In genomic region chr3:128844502-128844901, GRCh38 we compare ENCODE assay signal across 13 cellular contexts. TPM values are rescaled to one million over a fixed set of nuclear protein-coding genes. Genes with fewer than 3 reads are reported as not detected.
A peak's percentile ranks its signal among the peaks of the same experiment; 100 is the strongest.
DNase-seq lines count a peak whose midpoint lies in the region; ATAC-seq and TF ChIP-seq lines count a peak whose summit lies in the region.
"Had no signal": no experiment of that assay in that cellular context is flagged by ENCODE, and none has a peak within 500 bp of the region (broad histone marks: within the 10 kb centered on the region; RNA-seq: fewer than 3 reads in every experiment).

No MANE protein-coding gene starts in this region.

- intact Hi-C loops in spleen (cut with DNase I; ENCODE audit: low total_unique reads): no loop called here

- H3K27ac ChIP-seq in spleen: no peak overlapping the region
- H3K27ac ChIP-seq: RWPE1 had no signal

- H3K27me3 ChIP-seq in spleen (replicated peaks in 1 of 7): no peaks in the 10 kb centered on the region

- POLR2A ChIA-PET in T-cell (lab: Charles Lee): no interaction called here

- WGBS in spleen, 5 donors: 89 to 95% (median 91%) methylated on average over 5 to 6 of the region's 6 CpGs

- H3K27ac Mint-ChIP-seq in activated naive CD4-positive, alpha-beta T cell treated with anti-CD3 and anti-CD28 coated beads, Interleukin-2, amount 50 U/mL, for 24 hours: no peak overlapping the region
- no peak overlapping the region for H3K27ac Mint-ChIP-seq in activated naive CD4-positive, alpha-beta T cell treated with anti-CD3 and anti-CD28 coated beads, Interleukin-2, amount 10 ng/mL, durations not matched to agents 7 days and 5 days
- H3K27ac Mint-ChIP-seq in T-cell: peak overlapping the region in 1 of 2 donors; percentile 13

- H3K4me1 ChIP-seq in spleen: peaks cover 6 to 28% (median 20%) of the 10 kb centered on the region in 6 donors

- no peak for TF ChIP-seq CTCF in spleen (IDR thresholded peaks at IDR 0.05 in 8 of 11, conservative IDR thresholded peaks at IDR 0.05 in 3 of 11)

- H3K27me3 Mint-ChIP-seq in activated naive CD4-positive, alpha-beta T cell treated with anti-CD3 and anti-CD28 coated beads, Interleukin-2, amount 50 U/mL, for 24 hours: no peaks in the 10 kb centered on the region
- H3K27me3 Mint-ChIP-seq in activated naive CD4-positive, alpha-beta T cell treated with anti-CD3 and anti-CD28 coated beads, Interleukin-2, amount 10 ng/mL, durations not matched to agents 7 days and 5 days: peaks cover 14% of the 10 kb centered on the region
- H3K27me3 Mint-ChIP-seq in T-cell: no peaks in the 10 kb centered on the region
- H3K27me3 Mint-ChIP-seq: IgD-negative memory B cell had no signal

- H3K4me3 ChIP-seq in spleen: no peak overlapping the region

- peaks cover 15% of the 10 kb centered on the region for H3K4me1 Mint-ChIP-seq in activated naive CD4-positive, alpha-beta T cell treated with anti-CD3 and anti-CD28 coated beads, Interleukin-2, amount 50 U/mL, for 24 hours
- H3K4me1 Mint-ChIP-seq in activated naive CD4-positive, alpha-beta T cell treated with anti-CD3 and anti-CD28 coated beads, Interleukin-2, amount 10 ng/mL, durations not matched to agents 7 days and 5 days: peaks cover 14% of the 10 kb centered on the region
- peaks cover 13 to 17% (median 14%) of the 10 kb centered on the region in 3 donors for H3K4me1 Mint-ChIP-seq in T-cell

- peak overlapping the region; percentile 80 for H3K4me3 Mint-ChIP-seq in activated naive CD4-positive, alpha-beta T cell treated with anti-CD3 and anti-CD28 coated beads, Interleukin-2, amount 50 U/mL, for 24 hours
- H3K4me3 Mint-ChIP-seq in activated naive CD4-positive, alpha-beta T cell treated with anti-CD3 and anti-CD28 coated beads, Interleukin-2, amount 10 ng/mL, durations not matched to agents 7 days and 5 days: no peak overlapping the region
- peak overlapping the region in 2 of 3 donors; percentile 80 to 83 for H3K4me3 Mint-ChIP-seq in T-cell

- no peaks in the 10 kb centered on the region for H3K36me3 Mint-ChIP-seq in activated naive CD4-positive, alpha-beta T cell treated with anti-CD3 and anti-CD28 coated beads, Interleukin-2, amount 50 U/mL, for 24 hours
- no peaks in the 10 kb centered on the region for H3K36me3 Mint-ChIP-seq in activated naive CD4-positive, alpha-beta T cell treated with anti-CD3 and anti-CD28 coated beads, Interleukin-2, amount 10 ng/mL, durations not matched to agents 7 days and 5 days
- no peaks in the 10 kb centered on the region for H3K36me3 Mint-ChIP-seq in T-cell
- H3K36me3 Mint-ChIP-seq: IgD-negative memory B cell had no signal

- DNase-seq in activated naive CD4-positive, alpha-beta T cell treated with anti-CD3 and anti-CD28 coated beads, Interleukin-2, amount 10 ng/mL, durations not matched to agents 7 days and 5 days: no peak
- DNase-seq in T-cell: no peak
- peak; percentile 44 for DNase-seq in globus pallidus (ENCODE audit: low spot score)
- DNase-seq in spleen: peak; percentile 69
- DNase-seq in activated CD4-positive, alpha-beta T cell treated with anti-CD3 and anti-CD28 coated beads for 48 hours: no peak
- DNase-seq in ureter (ENCODE audit: low spot score): no peak
- DNase-seq in SW480 (ENCODE audit: low spot score): no peak
- DNase-seq: DMS 273 treated with DMSO at 0.1 percent for 48 hours, NCI-H187, NCI-H748 treated with DMSO at 0.1 percent for 48 hours had no signal

- H3K9me3 ChIP-seq in spleen: no peaks in the 10 kb centered on the region

- CTCF ChIA-PET in activated naive CD4-positive, alpha-beta T cell treated with anti-CD3 and anti-CD28 coated beads, Interleukin-2, amount 10 ng/mL, durations not matched to agents 7 days and 5 days (lab: Charles Lee): interaction anchor here (1.0 to 1.6 kb wide), 2 partner anchors 106 to 164 kb away, joined by 3 to 5 read pairs; no protein-coding TSS in a partner anchor
- CTCF ChIA-PET in T-cell (lab: Charles Lee): interaction anchor here (0.7 to 3.1 kb wide), 2 partner anchors 64 to 163 kb away, joined by 3 to 17 read pairs; no protein-coding TSS in a partner anchor

- no peak for ATAC-seq in T-cell (replicated peaks in 1 of 4)

- no peaks in the 10 kb centered on the region for H3K9me3 Mint-ChIP-seq in activated naive CD4-positive, alpha-beta T cell treated with anti-CD3 and anti-CD28 coated beads, Interleukin-2, amount 50 U/mL, for 24 hours
- H3K9me3 Mint-ChIP-seq in activated naive CD4-positive, alpha-beta T cell treated with anti-CD3 and anti-CD28 coated beads, Interleukin-2, amount 10 ng/mL, durations not matched to agents 7 days and 5 days: no peaks in the 10 kb centered on the region
- H3K9me3 Mint-ChIP-seq in T-cell: no peaks in the 10 kb centered on the region
- H3K9me3 Mint-ChIP-seq: IgD-negative memory B cell had no signal

- H3K36me3 ChIP-seq in spleen: no peaks in the 10 kb centered on the region

- no peak for TF ChIP-seq POLR2A in spleen (IDR thresholded peaks at IDR 0.05)

RNA-seq across cellular contexts. Expression of gene ACAD9, which starts 34.9 kb away (rescaled TPM):
- 10 to 100 TPM; 45.1 to 91.5 (median 54.3) TPM for total RNA-seq in T-cell
- 10 to 100 TPM; 39.6 to 52.8 (median 49.2) TPM for total RNA-seq in spleen
- 10 to 100 TPM; 18.8 to 31.9 (median 25.0) TPM for polyA plus RNA-seq in spleen
- total RNA-seq in ureter: 76.0 TPM

Comparison
In these comparisons a context has a peak if more than half of its experiments do, and no peak if none do; other contexts are left out.
1. DNase-seq: peak in globus pallidus (single experiment) and spleen (single experiment); none in activated naive CD4-positive, alpha-beta T cell treated with anti-CD3 and anti-CD28 coated beads, Interleukin-2, amount 10 ng/mL, durations not matched to agents 7 days and 5 days (single experiment), T-cell (0 of 34), activated CD4-positive, alpha-beta T cell treated with anti-CD3 and anti-CD28 coated beads for 48 hours (single experiment), ureter (single experiment) and SW480 (single experiment).